In genomic region chr1:9867408-9868243, GRCh38 we compare ENCODE assay signal across 7 cellular contexts. TPM values are rescaled to one million over a fixed set of nuclear protein-coding genes. Genes with fewer than 3 reads are reported as not detected.
DNase-seq lines count a peak whose midpoint lies in the region; ATAC-seq, FAIRE-seq and TF ChIP-seq lines count a peak whose summit lies in the region.

No MANE protein-coding gene starts in this region.

- TF ChIP-seq EP300 in neural cell (conservative IDR thresholded peaks at IDR 0.05; ENCODE audit: poor library complexity, severe bottlenecking), result no peak
- no peak for TF ChIP-seq EP300 in stomach (IDR thresholded peaks at IDR 0.05)

- H3K27ac ChIP-seq in PC-3 (ENCODE audit: low read length) (no peak overlapping the region), fibroblast of lung (ENCODE audit: insufficient read depth, low read length) (no peak overlapping the region), neural cell (ENCODE audit: low read length) (no peak overlapping the region), stomach (no peak overlapping the region)

- H3K9me3 ChIP-seq in PC-3 (ENCODE audit: low read length), result no peaks in the 10 kb centered on the region
- H3K9me3 ChIP-seq in fibroblast of lung (ENCODE audit: control insufficient read depth, insufficient read depth, low read depth, low read length), result no peaks in the 10 kb centered on the region
- no peaks in the 10 kb centered on the region for H3K9me3 ChIP-seq in neural cell (ENCODE audit: low read length)
- H3K9me3 ChIP-seq in stomach, result no peaks in the 10 kb centered on the region

- H3K27me3 ChIP-seq in PC-3 (ENCODE audit: low read length), result no peaks in the 10 kb centered on the region
- H3K27me3 ChIP-seq in fibroblast of lung (ENCODE audit: control insufficient read depth, insufficient read depth, low read length), result no peaks in the 10 kb centered on the region
- H3K27me3 ChIP-seq in neural cell (ENCODE audit: insufficient read depth, low read depth, low read length), result no peaks in the 10 kb centered on the region
- H3K27me3 ChIP-seq in stomach, result no peaks in the 10 kb centered on the region

- CTCF ChIA-PET in PC-3 (lab: Charles Lee), result interaction anchor here (1.6 kb wide), 1 partner anchor 83 kb away, joined by 16 read pairs; no protein-coding TSS in a partner anchor

- TF ChIP-seq CTCF in PC-3 (conservative IDR thresholded peaks at IDR 0.05; ENCODE audit: low read depth, low read length) (peak; percentile 95), fibroblast of lung (conservative IDR thresholded peaks at IDR 0.05 in 1 of 2, IDR thresholded peaks at IDR 0.05 in 1 of 2; ENCODE audit: low read depth in 1 of 2, low read length in 2 of 2) (peak; percentile 94 to 95), neural cell (IDR thresholded peaks at IDR 0.05; ENCODE audit: poor library complexity, severe bottlenecking) (peak; percentile 98), stomach (IDR thresholded peaks at IDR 0.05) (peak in 5 of 7 experiments; percentile 92 to 99 (median 96))

- no peaks in the 10 kb centered on the region for H3K27me3 Mint-ChIP-seq in activated T-cell treated with anti-CD3 and anti-CD28 coated beads, Interleukin-2, amount 50 U/mL, for 4 hours (ENCODE audit: low read depth)

- H3K4me1 Mint-ChIP-seq in activated T-cell treated with anti-CD3 and anti-CD28 coated beads, Interleukin-2, amount 50 U/mL, for 4 hours (ENCODE audit: low read depth), result peaks cover 3% of the 10 kb centered on the region

- H4K20me1 ChIP-seq in PC-3 (ENCODE audit: low read length), result no peaks in the 10 kb centered on the region
- H4K20me1 ChIP-seq in fibroblast of lung (ENCODE audit: control insufficient read depth, extremely low read depth, insufficient read depth, low read length), result no peaks in the 10 kb centered on the region
- no peaks in the 10 kb centered on the region for H4K20me1 ChIP-seq in neural cell (ENCODE audit: insufficient read depth)

- no peak for TF ChIP-seq POLR2A in GM12891 (IDR thresholded peaks at IDR 0.05; ENCODE audit: low read depth, low read length)
- no peak for TF ChIP-seq POLR2A in stomach (IDR thresholded peaks at IDR 0.05)

- no peak overlapping the region for H2AFZ ChIP-seq in PC-3 (ENCODE audit: low read length)
- no peak overlapping the region for H2AFZ ChIP-seq in fibroblast of lung (ENCODE audit: low read length)
- H2AFZ ChIP-seq in neural cell (ENCODE audit: low read depth, low read length), result no peak overlapping the region

- H3K4me2 ChIP-seq in PC-3 (ENCODE audit: low read length), result no peak overlapping the region
- H3K4me2 ChIP-seq in fibroblast of lung (ENCODE audit: extremely low read depth, insufficient read depth, low read length), result no peak overlapping the region
- no peak overlapping the region for H3K4me2 ChIP-seq in neural cell (ENCODE audit: low read length)

- H3K36me3 Mint-ChIP-seq in activated T-cell treated with anti-CD3 and anti-CD28 coated beads, Interleukin-2, amount 50 U/mL, for 4 hours (ENCODE audit: insufficient read depth), result no peaks in the 10 kb centered on the region

- peak; percentile 95 for ATAC-seq in PC-3
- peak; percentile 99 for ATAC-seq in activated T-cell treated with anti-CD3 and anti-CD28 coated beads, Interleukin-2, amount 50 U/mL, for 4 hours

- H3K79me2 ChIP-seq in PC-3 (ENCODE audit: low read length) (no peaks in the 10 kb centered on the region), fibroblast of lung (ENCODE audit: control insufficient read depth, insufficient read depth, low read length) (no peaks in the 10 kb centered on the region), neural cell (replicated peaks; ENCODE audit: insufficient read depth, low read length) (no peaks in the 10 kb centered on the region)

- H3K4me3 Mint-ChIP-seq in activated T-cell treated with anti-CD3 and anti-CD28 coated beads, Interleukin-2, amount 50 U/mL, for 4 hours, result no peak overlapping the region

- no peaks in the 10 kb centered on the region for H3K9me3 Mint-ChIP-seq in activated T-cell treated with anti-CD3 and anti-CD28 coated beads, Interleukin-2, amount 50 U/mL, for 4 hours

- H3F3A ChIP-seq in PC-3 (ENCODE audit: low read length, unreplicated experiment) (no peaks in the 10 kb centered on the region), neural cell (ENCODE audit: insufficient read depth, low read length, poor library complexity, severe bottlenecking) (no peaks in the 10 kb centered on the region)

- H3K9ac ChIP-seq in PC-3 (ENCODE audit: low read length) (no peak overlapping the region), fibroblast of lung (ENCODE audit: insufficient read depth, low read length) (no peak overlapping the region), neural cell (ENCODE audit: low read length) (no peak overlapping the region)

- DNase-seq in GM12891 (ENCODE audit: insufficient read length, low spot score) (peak; percentile 81), HT1080 (ENCODE audit: low read depth) (peak; percentile 66), PC-3 (peak; percentile 77), fibroblast of lung (ENCODE audit: low read depth in 2 of 2) (peak; percentile 39 to 69), stomach (peak; percentile 88)
- DNase-seq in activated T-cell treated with anti-CD3 and anti-CD28 coated beads, Interleukin-2, amount 50 U/mL, for 4 hours, result peak; percentile 93

- 44 to 64% (median 47%) methylated on average over 10 to 15 of the region's 15 CpGs for WGBS in stomach, 5 donors

- H3K36me3 ChIP-seq in PC-3 (ENCODE audit: low read depth, low read length) (no peaks in the 10 kb centered on the region; the same call in 1 of the 2 replicates), fibroblast of lung (ENCODE audit: control insufficient read depth, insufficient read depth, low read length) (peaks cover 2% of the 10 kb centered on the region), neural cell (ENCODE audit: insufficient read depth, low read length) (no peaks in the 10 kb centered on the region), stomach (peaks cover 12 to 77% (median 72%) of the 10 kb centered on the region in 4 donors)

- H3K9me2 ChIP-seq in PC-3 (replicated peaks; ENCODE audit: low read length) (no peaks in the 10 kb centered on the region), neural cell (ENCODE audit: insufficient read depth, low read length) (no peaks in the 10 kb centered on the region)

- intact Hi-C loops in PC-3 (cut with micrococcal nuclease) (loop anchor here (1.0 to 2.0 kb wide), 4 partner anchors 43 to 241 kb away; no protein-coding TSS in a partner anchor), stomach (cut with DNase I; ENCODE audit: low total_unique reads) (loop anchor here (5.0 kb wide), 2 partner anchors 80 to 240 kb away; no protein-coding TSS in a partner anchor)

- TF ChIP-seq RAD21 in neural cell (conservative IDR thresholded peaks at IDR 0.05), result peak; percentile 96

- POLR2A ChIA-PET in PC-3 (lab: Charles Lee; ENCODE audit: unreplicated experiment), result no interaction called here

- H3K4me1 ChIP-seq in PC-3 (ENCODE audit: insufficient read depth, low read length) (peaks cover 5% of the 10 kb centered on the region), fibroblast of lung (ENCODE audit: control insufficient read depth, extremely low read depth, insufficient read depth, low read length) (no peaks in the 10 kb centered on the region), stomach (peaks cover 0 to 5% (median 0%) of the 10 kb centered on the region in 4 donors)

- H3K4me3 ChIP-seq in PC-3 (ENCODE audit: low read length) (no peak overlapping the region), fibroblast of lung (replicated peaks in 1 of 4; ENCODE audit: control extremely low read depth in 1 of 4, insufficient read depth in 1 of 4, low read depth in 3 of 4, low read length in 4 of 4) (no peak overlapping the region), neural cell (ENCODE audit: low read length) (no peak overlapping the region), stomach (no peak overlapping the region)

- no TSS peak for BruUV-seq in PC-3 (replicated peaks; lab: Mats Ljungman, UMichigan)

- FAIRE-seq in GM12891 (lab: Jason Lieb, UNC), result peak; percentile 96

TF ChIP-seq in GM12891, 5 proteins besides CTCF, POLR2A, EP300 and RAD21 (continues in another document):
- TF ChIP-seq PAX5 (IDR thresholded peaks at IDR 0.05; ENCODE audit: insufficient read depth, low read length, severe bottlenecking), result no peak
- no peak for TF ChIP-seq TAF1 (IDR thresholded peaks at IDR 0.05; ENCODE audit: low read depth, low read length)
- TF ChIP-seq POU2F2 (IDR thresholded peaks at IDR 0.05; ENCODE audit: low read depth, low read length), result no peak
- no peak for TF ChIP-seq SPI1 (IDR thresholded peaks at IDR 0.05; ENCODE audit: low read depth, low read length)

TF ChIP-seq in neural cell, 6 proteins besides CTCF, POLR2A, EP300 and RAD21 (continues in another document):
- TF ChIP-seq SMC3 (conservative IDR thresholded peaks at IDR 0.05; ENCODE audit: poor library complexity), result peak; percentile 93
- no peak for TF ChIP-seq TAF1 (IDR thresholded peaks at IDR 0.05; ENCODE audit: low read depth)
- TF ChIP-seq EZH2 (IDR thresholded peaks at IDR 0.05; ENCODE audit: borderline replicate concordance, insufficient read depth, low read length, poor library complexity, severe bottlenecking), result no peak

RNA-seq across cellular contexts. Expression of gene CTNNBIP1, which starts 42.4 kb away (rescaled TPM):
- polyA plus RNA-seq in GM12891 (2012; ENCODE audit: low read depth, missing spikeins), result 15.6 TPM
- total RNA-seq in HT1080 (2014; rRNA removed; shearing (Covaris generic)), result 32.2 and 33.3 TPM in 2 replicates
- polyA plus RNA-seq in HT1080 (2015; cell fraction: cytosol; rRNA removed), result 18.1 and 21.1 TPM in 2 replicates
- 7.4 and 8.7 TPM in 2 replicates for polyA plus RNA-seq in HT1080 (2015; cell fraction: nucleus; rRNA removed)
- total RNA-seq in PC-3 (2014; rRNA removed) (78.1 and 102 TPM in 2 replicates), fibroblast of lung (16.4 and 16.5 TPM in 2 replicates), stomach (10 to 100 TPM; 12.3 to 49.8 (median 34.2) TPM)
- total RNA-seq in activated T-cell treated with anti-CD3 and anti-CD28 coated beads, Interleukin-2, amount 50 U/mL, for 4 hours, result 1 to 10 TPM; 4.2 to 5.2 (median 4.7) TPM
- polyA plus RNA-seq in fibroblast of lung (19.0 and 27.6 TPM in 2 replicates), neural cell (69.3 and 81.9 TPM in 2 replicates), stomach (10 to 100 TPM; 17.2 to 38.5 (median 36.1) TPM)
- polyA plus RNA-seq in fibroblast of lung (2012), result 15.2 and 25.5 TPM in 2 replicates
- polyA minus RNA-seq in fibroblast of lung (ENCODE audit: low replicate concordance) (16.9 and 17.1 TPM in 2 replicates), neural cell (55.3 and 60.9 TPM in 2 replicates)

RNA-seq across cellular contexts. Expression of gene CLSTN1, which starts 43.9 kb away (rescaled TPM):
- polyA plus RNA-seq in GM12891 (2012; ENCODE audit: low read depth, missing spikeins), result 34.9 TPM
- total RNA-seq in HT1080 (2014; rRNA removed; shearing (Covaris generic)), result 68.9 and 72.2 TPM in 2 replicates
- polyA plus RNA-seq in HT1080 (2015; cell fraction: cytosol; rRNA removed), result 69.1 and 72.1 TPM in 2 replicates
- polyA plus RNA-seq in HT1080 (2015; cell fraction: nucleus; rRNA removed), result 146 and 159 TPM in 2 replicates
- total RNA-seq in PC-3 (2014; rRNA removed), result 98.3 and 117 TPM in 2 replicates
- 10 to 100 TPM; 34.4 to 38.5 (median 34.6) TPM for total RNA-seq in activated T-cell treated with anti-CD3 and anti-CD28 coated beads, Interleukin-2, amount 50 U/mL, for 4 hours
- 78.6 and 115 TPM in 2 replicates for total RNA-seq in fibroblast of lung
- 57.4 and 65.3 TPM in 2 replicates for polyA plus RNA-seq in fibroblast of lung
- polyA plus RNA-seq in fibroblast of lung (2012), result 108 and 116 TPM in 2 replicates
- polyA minus RNA-seq in fibroblast of lung (ENCODE audit: low replicate concordance), result 173 and 203 TPM in 2 replicates
- 77.2 and 81.0 TPM in 2 replicates for polyA plus RNA-seq in neural cell
- polyA minus RNA-seq in neural cell, result 134 TPM in 2 replicates
- 100 to 1,000 TPM in 1 of 5 donors, 10 to 100 TPM in 4; 15.8 to 156 (median 42.6) TPM for total RNA-seq in stomach
- polyA plus RNA-seq in stomach, result 10 to 100 TPM; 10.5 to 59.3 (median 18.9) TPM
